ENCODE assay signal across 8 cellular contexts in genomic region chr3:187745201-187746058, GRCh38. TPM values are rescaled to one million over a fixed set of nuclear protein-coding genes. Genes with fewer than 3 reads are reported as not detected.
DNase-seq lines count a peak whose midpoint lies in the region; ATAC-seq and TF ChIP-seq lines count a peak whose summit lies in the region.

BCL6 (minus strand) TSS chr3:187745468; CDS start chr3:187733693, 11,775 bp downstream.

- peaks cover 46% of the 10 kb centered on the region for H3K36me3 Mint-ChIP-seq in central memory CD8-positive, alpha-beta T cell (ENCODE audit: insufficient read depth)

- POLR2A ChIA-PET in AG04450 (lab: Yijun Ruan, JAX): interaction anchor here (0.5 to 1.8 kb wide), 28 partner anchors 14 to 1211 kb away, joined by 3 to 14 read pairs (median 4); partner anchors contain the start of gene LPP

- H3K27me3 ChIP-seq in AG04450 (ENCODE audit: control insufficient read depth, insufficient read depth, low read length): peaks cover 3% of the 10 kb centered on the region

- peak within 1 kb of the TSS; percentile 99 for H3K27ac Mint-ChIP-seq in central memory CD8-positive, alpha-beta T cell (ENCODE audit: low read depth)

- no peaks in the 10 kb centered on the region for H3K9me3 ChIP-seq in AG04450 (ENCODE audit: control insufficient read depth, insufficient read depth, low read length)

- H3K27me3 Mint-ChIP-seq in central memory CD8-positive, alpha-beta T cell: no peaks in the 10 kb centered on the region

- peak within 1 kb of the TSS; percentile 99 for H3K27ac ChIP-seq in AG04450 (ENCODE audit: low read depth, low read length)

- peak within 1 kb of the TSS; percentile 100 for H3K4me3 Mint-ChIP-seq in central memory CD8-positive, alpha-beta T cell

- H3K4me3 ChIP-seq in AG04450 (ENCODE audit: low read depth, low read length): peak within 1 kb of the TSS; percentile 89

- TF ChIP-seq CTCF in AG04450 (IDR thresholded peaks at IDR 0.05; ENCODE audit: low read depth, low read length): no peak

- DNase-seq in AG04450 (ENCODE audit: low read depth, low spot score): peak; percentile 97
- DNase-seq in NCI-H460 (ENCODE audit: extremely low read depth, low read depth): peak; percentile 93
- DNase-seq in central memory CD8-positive, alpha-beta T cell (ENCODE audit: low spot score in 2 of 2): peak; percentile 85 to 89
- peak; percentile 99 for DNase-seq in iris pigment epithelial cell (ENCODE audit: low read depth)
- peak; percentile 94 for DNase-seq in smooth muscle cell of the brain vasculature (ENCODE audit: low read depth, low spot score)

- ATAC-seq in GM19025 (IDR thresholded peaks at IDR 0.05; ENCODE audit: low read depth, unreplicated experiment) (peak; percentile 82), HG03378 (IDR thresholded peaks at IDR 0.05; ENCODE audit: unreplicated experiment) (peak; percentile 78)
- ATAC-seq in activated CD4-positive, CD25-positive, alpha-beta regulatory T cell treated with anti-CD3 and anti-CD28 coated beads, Interleukin-2, amount 50 U/mL, for 24 hours: peak; percentile 37 to 53
- ATAC-seq in central memory CD8-positive, alpha-beta T cell (replicated peaks; ENCODE audit: extremely low read depth, poor library complexity, severe bottlenecking): peak; percentile 57

- no peaks in the 10 kb centered on the region for H3K9me3 Mint-ChIP-seq in central memory CD8-positive, alpha-beta T cell

- H3K4me1 Mint-ChIP-seq in central memory CD8-positive, alpha-beta T cell: peaks cover 55% of the 10 kb centered on the region

- CTCF ChIA-PET in AG04450 (lab: Charles Lee): interaction anchor here (0.6 to 6.5 kb wide), 8 partner anchors 69 to 1210 kb away, joined by 3 to 96 read pairs (median 3); no protein-coding TSS in a partner anchor

RNA-seq across cellular contexts. Expression of gene BCL6, which starts in this region (rescaled TPM):
- 12.8 and 19.2 TPM in 2 replicates for polyA plus RNA-seq in AG04450 (2011; rRNA removed)
- 38.5 and 41.9 TPM in 2 replicates for polyA minus RNA-seq in AG04450 (2011; rRNA and poly(A)+ RNA removed)
- 11.0 and 13.7 TPM in 2 replicates for total RNA-seq in NCI-H460 (2014; rRNA removed; shearing (Covaris generic))
- polyA plus RNA-seq in NCI-H460 (2014; cell fraction: nucleus; rRNA removed): 8.0 and 10.3 TPM in 2 replicates

Comparison
In these comparisons a context has a peak if more than half of its experiments do, and no peak if none do; other contexts are left out.
1. Peak in every context shown above with its lines: DNase-seq, ATAC-seq, H3K4me3 ChIP-seq and H3K27ac ChIP-seq.